In genomic region chr20:31676534-31677030, GRCh38 we compare ENCODE assay signal across 1 cellular context.
TF ChIP-seq lines count a peak whose summit lies in the region.

No MANE protein-coding gene starts in this region.

TF ChIP-seq in SK-N-SH, 30 proteins besides CTCF, POLR2A, EP300 and RAD21 (continued from another document):
- TF ChIP-seq PBX3 (IDR thresholded peaks at IDR 0.05): no peak
- no peak for TF ChIP-seq EZH2phosphoT487 (IDR thresholded peaks at IDR 0.05; ENCODE audit: borderline replicate concordance, low read depth)
- no peak for TF ChIP-seq RFX5 (IDR thresholded peaks at IDR 0.05; ENCODE audit: low read length)
- TF ChIP-seq MEF2A (IDR thresholded peaks at IDR 0.05; ENCODE audit: borderline replicate concordance, low read depth): no peak
TF ChIP-seq in SK-N-SH: peak in this region for 0.
